ENCODE assay signal across 20 cellular contexts in genomic region chr1:85626818-85627217, GRCh38. TPM values are rescaled to one million over a fixed set of nuclear protein-coding genes. Genes with fewer than 3 reads are reported as not detected.
"Had no signal": no experiment of that assay in that cellular context is flagged by ENCODE, and none has a peak within 500 bp of the region (broad histone marks: within the 10 kb centered on the region; RNA-seq: fewer than 3 reads in every experiment).

No MANE protein-coding gene starts in this region.

- H3K4me3 Mint-ChIP-seq: dendritic cell treated with granulocyte-macrophage colony-stimulating factor and Interleukin-4, amounts not matched to agents 40 ng/mL and 50 ng/mL, for 4 days; effector memory CD8-positive, alpha-beta T cell; natural killer cell; neural crest cell had no signal

- ATAC-seq: effector memory CD8-positive, alpha-beta T cell; heart left ventricle; mucosa of descending colon; natural killer cell; right cardiac atrium had no signal

- DNase-seq: cerebellar nuclear complex; effector memory CD8-positive, alpha-beta T cell; foreskin melanocyte; heart left ventricle; hypothalamus; kidney glomerular epithelial cell; mucosa of descending colon; natural killer cell; ovary; right cardiac atrium; spleen; stimulated activated CD4-positive, alpha-beta T cell treated with anti-CD3 and anti-CD28 coated beads, Interleukin-15, amount 100 ng/mL, for 24 hours; stimulated activated CD4-positive, alpha-beta T cell treated with anti-CD3 and anti-CD28 coated beads, Interleukin-1b, Interleukin-23, amount 100 ng/mL, for 48 hours; stimulated activated CD4-positive, alpha-beta T cell treated with anti-CD3 and anti-CD28 coated beads, Interleukin-4, amount 100 ng/mL, for 24 hours; stimulated activated naive CD4-positive, alpha-beta T cell; stomach; substantia nigra; trophoblast cell had no signal

- H3K27me3 ChIP-seq: heart left ventricle, ovary, spleen, stomach had no signal

- H3K4me1 Mint-ChIP-seq: natural killer cell had no signal

- H3K27me3 Mint-ChIP-seq: dendritic cell treated with granulocyte-macrophage colony-stimulating factor and Interleukin-4, amounts not matched to agents 40 ng/mL and 50 ng/mL, for 4 days; effector memory CD8-positive, alpha-beta T cell had no signal

- H3K27ac Mint-ChIP-seq: dendritic cell treated with granulocyte-macrophage colony-stimulating factor and Interleukin-4, amounts not matched to agents 40 ng/mL and 50 ng/mL, for 4 days; effector memory CD8-positive, alpha-beta T cell; natural killer cell had no signal

- H3K4me1 ChIP-seq: spleen had no signal

- H3K36me3 ChIP-seq: ovary had no signal

- H3K27ac ChIP-seq: heart left ventricle, ovary, spleen, stomach had no signal

- H3K4me3 ChIP-seq: heart left ventricle, mucosa of descending colon, ovary, spleen, stomach had no signal

RNA-seq across cellular contexts. Expression of gene CCN1, which starts 46.3 kb away (rescaled TPM):
- total RNA-seq: natural killer cell had no signal
